Comparison of ENCODE assay signal across 8 cellular contexts in the genomic region with DNA sequence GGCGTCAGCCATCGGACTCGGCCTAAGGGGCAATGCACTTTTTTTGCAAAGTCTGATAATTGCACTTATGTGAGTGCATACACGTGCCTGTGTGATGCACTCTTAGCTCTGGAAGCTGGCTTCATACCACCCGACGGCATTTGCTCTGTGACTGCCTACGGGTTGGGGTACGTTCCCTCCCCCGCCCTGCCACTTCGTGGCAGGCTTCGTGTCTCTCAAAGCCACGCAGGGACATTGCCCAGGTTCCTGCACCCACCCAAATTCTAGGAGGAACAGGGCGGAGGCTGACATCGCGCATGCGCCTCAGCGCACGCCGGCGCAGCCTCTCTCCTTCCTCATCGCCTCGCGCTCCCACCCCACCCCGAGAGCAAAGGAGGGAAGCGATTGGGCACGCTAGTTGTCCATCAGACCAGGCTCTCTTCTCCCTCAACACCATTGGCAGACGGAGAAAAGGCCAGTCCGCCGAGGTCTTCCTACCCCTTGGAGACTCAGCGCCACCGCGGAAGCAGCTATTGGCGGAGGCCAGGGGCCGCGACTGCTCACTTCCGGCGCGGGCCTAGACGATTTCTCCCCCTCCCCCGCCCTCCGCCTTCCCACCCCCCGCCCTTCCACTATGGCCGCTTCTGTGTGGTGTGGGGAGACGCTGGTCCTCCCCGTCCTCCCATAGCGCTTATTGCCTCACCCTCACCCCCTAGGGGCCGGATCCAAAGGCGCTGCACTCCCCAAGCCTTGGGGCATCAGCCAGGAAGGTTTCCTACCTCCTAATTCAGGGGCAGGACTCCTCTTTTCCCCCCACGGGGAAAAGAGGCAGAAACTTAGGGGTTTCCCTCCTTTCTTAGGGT. TPM values are rescaled to one million over a fixed set of nuclear protein-coding genes. Genes with fewer than 3 reads are reported as not detected.
DNase-seq lines count a peak whose midpoint lies in the region; ATAC-seq, FAIRE-seq and TF ChIP-seq lines count a peak whose summit lies in the region.

A gene with protein sequence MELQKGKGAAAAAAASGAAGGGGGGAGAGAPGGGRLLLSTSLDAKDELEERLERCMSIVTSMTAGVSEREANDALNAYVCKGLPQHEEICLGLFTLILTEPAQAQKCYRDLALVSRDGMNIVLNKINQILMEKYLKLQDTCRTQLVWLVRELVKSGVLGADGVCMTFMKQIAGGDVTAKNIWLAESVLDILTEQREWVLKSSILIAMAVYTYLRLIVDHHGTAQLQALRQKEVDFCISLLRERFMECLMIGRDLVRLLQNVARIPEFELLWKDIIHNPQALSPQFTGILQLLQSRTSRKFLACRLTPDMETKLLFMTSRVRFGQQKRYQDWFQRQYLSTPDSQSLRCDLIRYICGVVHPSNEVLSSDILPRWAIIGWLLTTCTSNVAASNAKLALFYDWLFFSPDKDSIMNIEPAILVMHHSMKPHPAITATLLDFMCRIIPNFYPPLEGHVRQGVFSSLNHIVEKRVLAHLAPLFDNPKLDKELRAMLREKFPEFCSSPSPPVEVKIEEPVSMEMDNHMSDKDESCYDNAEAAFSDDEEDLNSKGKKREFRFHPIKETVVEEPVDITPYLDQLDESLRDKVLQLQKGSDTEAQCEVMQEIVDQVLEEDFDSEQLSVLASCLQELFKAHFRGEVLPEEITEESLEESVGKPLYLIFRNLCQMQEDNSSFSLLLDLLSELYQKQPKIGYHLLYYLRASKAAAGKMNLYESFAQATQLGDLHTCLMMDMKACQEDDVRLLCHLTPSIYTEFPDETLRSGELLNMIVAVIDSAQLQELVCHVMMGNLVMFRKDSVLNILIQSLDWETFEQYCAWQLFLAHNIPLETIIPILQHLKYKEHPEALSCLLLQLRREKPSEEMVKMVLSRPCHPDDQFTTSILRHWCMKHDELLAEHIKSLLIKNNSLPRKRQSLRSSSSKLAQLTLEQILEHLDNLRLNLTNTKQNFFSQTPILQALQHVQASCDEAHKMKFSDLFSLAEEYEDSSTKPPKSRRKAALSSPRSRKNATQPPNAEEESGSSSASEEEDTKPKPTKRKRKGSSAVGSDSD (plus strand): TSS at position 588 of the 842 bp plus-strand sequence. CDS start 585 bp downstream, outside the sequence.

- H3K27me3 ChIP-seq in AG04450 (ENCODE audit: control insufficient read depth, insufficient read depth, low read length) (no peaks in the 10 kb centered on the region), bronchial epithelial cell (ENCODE audit: control insufficient read depth, insufficient read depth, low read length) (no peaks in the 10 kb centered on the region), small intestine (ENCODE audit: control insufficient read depth in 2 of 2, insufficient read depth in 2 of 2, low read length in 2 of 2) (no peaks in the 10 kb centered on the region)

- CTCF ChIA-PET in AG04450 (lab: Charles Lee), result interaction anchor here (0.6 to 2.2 kb wide), 7 partner anchors 14 to 234 kb away, joined by 3 to 7 read pairs (median 4); no protein-coding TSS in a partner anchor

- no peak; the same call in 1 of the 2 replicates for TF ChIP-seq CTCF in AG04450 (IDR thresholded peaks at IDR 0.05; ENCODE audit: low read depth, low read length)
- no peak for TF ChIP-seq CTCF in WI38 (IDR thresholded peaks at IDR 0.05; ENCODE audit: low read depth, low read length)
- peak; percentile 19 for TF ChIP-seq CTCF in bronchial epithelial cell (IDR thresholded peaks at IDR 0.05; ENCODE audit: insufficient read depth, low read length, severe bottlenecking)

- H3K9me3 ChIP-seq in AG04450 (ENCODE audit: control insufficient read depth, insufficient read depth, low read length) (peaks cover 5% of the 10 kb centered on the region; the same call in 1 of the 2 replicates), small intestine (ENCODE audit: control insufficient read depth, low read depth) (no peaks in the 10 kb centered on the region)

- H3K4me3 ChIP-seq in AG04450 (ENCODE audit: low read depth, low read length) (peak within 1 kb of the TSS; percentile 93), WI38 (ENCODE audit: low read depth, low read length) (peak within 1 kb of the TSS; percentile 98), bronchial epithelial cell (ENCODE audit: low read depth, low read length) (peak within 1 kb of the TSS; percentile 92), small intestine (ENCODE audit: low read depth in 1 of 2, low read length in 2 of 2) (peak within 1 kb of the TSS; percentile 74 to 82)

- 0 to 1% (median 1%) methylated on average over 41 to 49 of the region's 49 CpGs for WGBS in small intestine, 3 donors

- DNase-seq in AG04450 (ENCODE audit: low read depth, low spot score), result peak; percentile 100
- peak; percentile 99 for DNase-seq in NCI-H2227 treated with DMSO at 0.1 percent for 48 hours (lab: John Stamatoyannopoulos, UW)
- DNase-seq in bronchial epithelial cell (ENCODE audit: low read depth), result peak; percentile 99
- DNase-seq in iPS-NIHi11 (ENCODE audit: low spot score), result peak; percentile 98
- DNase-seq in small intestine, result peak; percentile 100

- H3K27ac ChIP-seq in AG04450 (ENCODE audit: low read depth, low read length) (peak within 1 kb of the TSS; percentile 94), small intestine (ENCODE audit: low read depth in 1 of 2, low read length in 1 of 2) (peak within 1 kb of the TSS; percentile 94 to 98)

- H3K4me1 ChIP-seq in small intestine (ENCODE audit: control insufficient read depth in 2 of 2, insufficient read depth in 1 of 2, low read depth in 1 of 2, low read length in 1 of 2), result no peaks in the 10 kb centered on the region

- peak; percentile 95 for ATAC-seq in GM18907 (IDR thresholded peaks at IDR 0.05; ENCODE audit: unreplicated experiment)
- ATAC-seq in HG03159 (IDR thresholded peaks at IDR 0.05; ENCODE audit: unreplicated experiment), result peak; percentile 97

- no peaks in the 10 kb centered on the region for H3K36me3 ChIP-seq in bronchial epithelial cell (ENCODE audit: control insufficient read depth, insufficient read depth, low read length)
- H3K36me3 ChIP-seq in small intestine (ENCODE audit: control insufficient read depth in 2 of 2, insufficient read depth in 2 of 2, low read length in 2 of 2), result no peaks in the 10 kb centered on the region

- FAIRE-seq in bronchial epithelial cell (lab: Jason Lieb, UNC) (peak; percentile 79), small intestine (lab: Jason Lieb, UNC) (no peak)

- POLR2A ChIA-PET in AG04450 (lab: Yijun Ruan, JAX), result interaction anchor here (0.5 to 2.0 kb wide), 8 partner anchors 10 to 295 kb away, joined by 3 to 14 read pairs (median 4); a partner anchor contains a TSS

RNA-seq across cellular contexts. Expression of the gene that starts here (rescaled TPM):
- 44.5 and 45.1 TPM in 2 replicates for polyA plus RNA-seq in AG04450 (2011; rRNA removed)
- polyA minus RNA-seq in AG04450 (2011; rRNA and poly(A)+ RNA removed), result 42.7 and 45.2 TPM in 2 replicates
- total RNA-seq in bronchial epithelial cell, result 12.6 and 12.7 TPM in 2 replicates
- polyA plus RNA-seq in small intestine, result 10 to 100 TPM; 14.9 to 24.9 (median 20.4) TPM

Comparison
In these comparisons a context has a peak if more than half of its experiments do, and no peak if none do; other contexts are left out.
1. Peak in every context shown above with its lines: DNase-seq, ATAC-seq, H3K4me3 ChIP-seq and H3K27ac ChIP-seq.